Comparison of ENCODE assay signal across 8 cellular contexts in genomic region chr12:106986625-106987389, GRCh38. TPM values are rescaled to one million over a fixed set of nuclear protein-coding genes. Genes with fewer than 3 reads are reported as not detected.
DNase-seq lines count a peak whose midpoint lies in the region; ATAC-seq and TF ChIP-seq lines count a peak whose summit lies in the region.

Gene MTERF2 (minus strand): TSS chr12:106987146. CDS start chr12:106978714, 8,432 bp downstream.

- TF ChIP-seq POLR2A in breast epithelium (IDR thresholded peaks at IDR 0.05) = peak; percentile 48

- peak within 1 kb of the TSS; percentile 91 to 96 (median 95) for H3K9ac ChIP-seq in skeletal muscle tissue (ENCODE audit: low read depth in 1 of 3, low read length in 3 of 3)

- H3K4me1 ChIP-seq in breast epithelium = peaks cover 5 to 17% of the 10 kb centered on the region in 2 donors
- peaks cover 16 to 28% (median 20%) of the 10 kb centered on the region in 3 donors for H3K4me1 ChIP-seq in skeletal muscle tissue (ENCODE audit: control insufficient read depth in 3 of 3, insufficient read depth in 3 of 3, low read length in 3 of 3)

- peak; percentile 77 for ATAC-seq in GM18519 (IDR thresholded peaks at IDR 0.05; ENCODE audit: low FRiP score, unreplicated experiment)
- ATAC-seq in HG03060 (IDR thresholded peaks at IDR 0.05; ENCODE audit: low read depth, unreplicated experiment) = peak; percentile 64

- H3K4me3 ChIP-seq in breast epithelium = peak within 1 kb of the TSS; percentile 66 to 89 (median 69)
- peak within 1 kb of the TSS; percentile 82 for H3K4me3 ChIP-seq in iPS-18c (ENCODE audit: insufficient read depth, low read depth, low read length)
- H3K4me3 ChIP-seq in skeletal muscle tissue (ENCODE audit: low read length in 3 of 3) = peak within 1 kb of the TSS; percentile 82 to 91 (median 90)

- H3K27me3 ChIP-seq in breast epithelium = no peaks in the 10 kb centered on the region
- H3K27me3 ChIP-seq in skeletal muscle tissue (ENCODE audit: control insufficient read depth in 3 of 3, insufficient read depth in 3 of 3, low read length in 3 of 3) = no peaks in the 10 kb centered on the region

- TF ChIP-seq CTCF in VCaP (conservative IDR thresholded peaks at IDR 0.05) = no peak
- TF ChIP-seq CTCF in breast epithelium (IDR thresholded peaks at IDR 0.05) = no peak

- intact Hi-C loops in breast epithelium (cut with DNase I; ENCODE audit: low total_unique reads) = loop anchor here (10.0 kb wide), 1 partner anchor 108 kb away; the partner anchor contains the start of gene CRY1

- H3K36me3 ChIP-seq in breast epithelium (no peaks in the 10 kb centered on the region), skeletal muscle tissue (ENCODE audit: control insufficient read depth in 3 of 3, insufficient read depth in 3 of 3, low read length in 3 of 3) (peaks cover 3 to 25% (median 10%) of the 10 kb centered on the region in 3 donors)

- DNase-seq in 8988T (peak; percentile 83), NCI-H2107 treated with DMSO at 0.1 percent for 48 hours (lab: John Stamatoyannopoulos, UW; ENCODE audit: unreplicated experiment) (peak; percentile 91), breast epithelium (ENCODE audit: low spot score in 2 of 2) (peak; percentile 92 to 93)

- H3K9me3 ChIP-seq in breast epithelium (no peaks in the 10 kb centered on the region), iPS-18c (ENCODE audit: control insufficient read depth, insufficient read depth, low read length) (peaks cover 4% of the 10 kb centered on the region), skeletal muscle tissue (ENCODE audit: control insufficient read depth in 3 of 3, low read length in 3 of 3) (no peaks in the 10 kb centered on the region)

- H3K27ac ChIP-seq in VCaP = peak within 1 kb of the TSS; percentile 84
- H3K27ac ChIP-seq in breast epithelium = peak within 1 kb of the TSS; percentile 95 to 98
- peak within 1 kb of the TSS; percentile 94 for H3K27ac ChIP-seq in skeletal muscle tissue (ENCODE audit: low read depth, low read length)

RNA-seq across cellular contexts. Expression of gene MTERF2, which starts in this region (rescaled TPM):
- total RNA-seq in breast epithelium = 10 to 100 TPM; 13.6 to 32.8 (median 18.0) TPM
- total RNA-seq in skeletal muscle tissue = 9.9 TPM

Comparison
In these comparisons a context has a peak if more than half of its experiments do, and no peak if none do; other contexts are left out.
1. Peak in every context shown above with its lines: DNase-seq, ATAC-seq, H3K4me3 ChIP-seq and H3K27ac ChIP-seq.